In genomic region chr4:108166038-108166437, GRCh38 we compare ENCODE assay signal across 10 cellular contexts. TPM values are rescaled to one million over a fixed set of nuclear protein-coding genes. Genes with fewer than 3 reads are reported as not detected.
DNase-seq lines count a peak whose midpoint lies in the region; ATAC-seq, FAIRE-seq and TF ChIP-seq lines count a peak whose summit lies in the region.
"Had no signal": no experiment of that assay in that cellular context is flagged by ENCODE, and none has a peak within 500 bp of the region (broad histone marks: within the 10 kb centered on the region; RNA-seq: fewer than 3 reads in every experiment).

No MANE protein-coding gene starts in this region.

- no TSS peak for BruUV-seq in OCI-LY7 (replicated peaks; lab: Mats Ljungman, UMichigan)

- H3K27me3 ChIP-seq in BLaER1 treated with 17β-estradiol and CSF1 and Interleukin-3, amounts not matched to agents 10 nM and 100 nM, result peaks cover 99 to 100% (median 100%) of the 10 kb centered on the region in 11 experiments

- peaks cover 0 to 76% (median 43%) of the 10 kb centered on the region in 11 experiments; a peak in 14 of 22 replicates for H4K20me1 ChIP-seq in BLaER1 treated with 17β-estradiol and CSF1 and Interleukin-3, amounts not matched to agents 10 nM and 100 nM
- H4K20me1 ChIP-seq in OCI-LY7 (ENCODE audit: insufficient read depth, low read length), result no peaks in the 10 kb centered on the region

- H3K4me1 ChIP-seq in BLaER1 treated with 17β-estradiol and CSF1 and Interleukin-3, amounts not matched to agents 10 nM and 100 nM, result peaks cover 22 to 74% (median 36%) of the 10 kb centered on the region in 10 experiments
- peaks cover 52% of the 10 kb centered on the region for H3K4me1 ChIP-seq in OCI-LY7 (ENCODE audit: insufficient read depth, low read length, poor library complexity, severe bottlenecking)

- peaks cover 28% of the 10 kb centered on the region for H3K4me1 Mint-ChIP-seq in activated naive CD8-positive, alpha-beta T cell treated with anti-CD3 and anti-CD28 coated beads, Interleukin-2, amount 10 ng/mL, durations not matched to agents 7 days and 5 days
- H3K4me1 Mint-ChIP-seq in naive thymus-derived CD8-positive, alpha-beta T cell, result peaks cover 18 to 38% (median 26%) of the 10 kb centered on the region in 4 donors

- peak overlapping the region in 10 of 11 experiments; percentile 15 to 91 (median 86); a peak in 21 of 22 replicates for H3K27ac ChIP-seq in BLaER1 treated with 17β-estradiol and CSF1 and Interleukin-3, amounts not matched to agents 10 nM and 100 nM
- H3K27ac ChIP-seq in OCI-LY7 (ENCODE audit: low read depth, low read length, poor library complexity, severe bottlenecking), result peak overlapping the region; percentile 89
- H3K27ac ChIP-seq: C4-2B had no signal

- no peak for FAIRE-seq in urothelium cell line (lab: Jason Lieb, UNC)

- CTCF ChIA-PET in OCI-LY7 (lab: Charles Lee; ENCODE audit: unreplicated experiment), result no interaction called here

- peak overlapping the region; percentile 90 for H3K4me3 Mint-ChIP-seq in activated naive CD8-positive, alpha-beta T cell treated with anti-CD3 and anti-CD28 coated beads, Interleukin-2, amount 10 ng/mL, durations not matched to agents 7 days and 5 days
- peak overlapping the region; percentile 92 to 100 (median 96) for H3K4me3 Mint-ChIP-seq in naive thymus-derived CD8-positive, alpha-beta T cell

- H3K27me3 Mint-ChIP-seq in activated naive CD8-positive, alpha-beta T cell treated with anti-CD3 and anti-CD28 coated beads, Interleukin-2, amount 10 ng/mL, durations not matched to agents 7 days and 5 days, result peaks cover 5% of the 10 kb centered on the region
- H3K27me3 Mint-ChIP-seq in naive thymus-derived CD8-positive, alpha-beta T cell, result peaks cover 0 to 18% (median 0%) of the 10 kb centered on the region in 5 donors

- peak overlapping the region; percentile 89 for H3K27ac Mint-ChIP-seq in activated naive CD8-positive, alpha-beta T cell treated with anti-CD3 and anti-CD28 coated beads, Interleukin-2, amount 10 ng/mL, durations not matched to agents 7 days and 5 days
- peak overlapping the region; percentile 80 to 98 (median 93) for H3K27ac Mint-ChIP-seq in naive thymus-derived CD8-positive, alpha-beta T cell

- peaks cover 31% of the 10 kb centered on the region for H3K36me3 Mint-ChIP-seq in activated naive CD8-positive, alpha-beta T cell treated with anti-CD3 and anti-CD28 coated beads, Interleukin-2, amount 10 ng/mL, durations not matched to agents 7 days and 5 days
- H3K36me3 Mint-ChIP-seq in naive thymus-derived CD8-positive, alpha-beta T cell, result peaks cover 47 to 49% (median 48%) of the 10 kb centered on the region in 3 donors

- no peaks in the 10 kb centered on the region for H3K9me3 ChIP-seq in BLaER1 treated with 17β-estradiol and CSF1 and Interleukin-3, amounts not matched to agents 10 nM and 100 nM (replicated peaks in 1 of 11)
- H3K9me3 ChIP-seq in OCI-LY7 (ENCODE audit: low read length), result no peaks in the 10 kb centered on the region

- peaks cover 71% of the 10 kb centered on the region for H3K79me2 ChIP-seq in OCI-LY7 (ENCODE audit: insufficient read depth, low read depth, low read length)

- no peak for TF ChIP-seq CTCF in OCI-LY7 (conservative IDR thresholded peaks at IDR 0.05; ENCODE audit: low read length)
- no peak for TF ChIP-seq CTCF in omental fat pad (IDR thresholded peaks at IDR 0.05)

- H3K4me3 ChIP-seq in BLaER1 treated with 17β-estradiol and CSF1 and Interleukin-3, amounts not matched to agents 10 nM and 100 nM, result peak overlapping the region; percentile 69 to 89 (median 78)
- H3K4me3 ChIP-seq in OCI-LY7 (ENCODE audit: low read depth, low read length, poor library complexity, severe bottlenecking), result peak overlapping the region; percentile 83

- POLR2A ChIA-PET in OCI-LY7 (lab: Charles Lee), result interaction anchor here (1.5 to 12.9 kb wide), 2 partner anchors 132 to 174 kb away, joined by 4 to 205 read pairs; no protein-coding TSS in a partner anchor
- POLR2A ChIA-PET in activated naive CD8-positive, alpha-beta T cell treated with anti-CD3 and anti-CD28 coated beads, Interleukin-2, amount 10 ng/mL, durations not matched to agents 7 days and 5 days (lab: Charles Lee), result interaction anchor here (0.8 to 8.8 kb wide), 10 partner anchors 9 to 454 kb away, joined by 3 to 73 read pairs (median 4); partner anchors contain the start of gene RPL34
- POLR2A ChIA-PET in naive thymus-derived CD8-positive, alpha-beta T cell (lab: Charles Lee), result interaction anchor here (0.6 to 11.3 kb wide), 20 partner anchors 6 to 406 kb away, joined by 3 to 206 read pairs (median 4); no protein-coding TSS in a partner anchor

- no peaks in the 10 kb centered on the region for H3K9me3 Mint-ChIP-seq in activated naive CD8-positive, alpha-beta T cell treated with anti-CD3 and anti-CD28 coated beads, Interleukin-2, amount 10 ng/mL, durations not matched to agents 7 days and 5 days
- peaks cover 0 to 3% (median 0%) of the 10 kb centered on the region in 9 donors for H3K9me3 Mint-ChIP-seq in naive thymus-derived CD8-positive, alpha-beta T cell

- ATAC-seq in activated naive CD8-positive, alpha-beta T cell treated with anti-CD3 and anti-CD28 coated beads, Interleukin-2, amount 10 ng/mL, durations not matched to agents 7 days and 5 days (ENCODE audit: low read depth), result peak; percentile 22
- ATAC-seq in naive thymus-derived CD8-positive, alpha-beta T cell, result peak; percentile 31 to 52
- ATAC-seq in GM21526 (IDR thresholded peaks at IDR 0.05; ENCODE audit: low FRiP score, unreplicated experiment) (no peak), GM19452 (IDR thresholded peaks at IDR 0.05; ENCODE audit: unreplicated experiment) (no peak), omental fat pad (ENCODE audit: low FRiP score) (no peak)

- DNase-seq in OCI-LY7 (ENCODE audit: low spot score) (peak; percentile 48), urothelium cell line (ENCODE audit: low spot score) (no peak), omental fat pad (ENCODE audit: low spot score) (no peak)
- peak; percentile 63 for DNase-seq in activated naive CD8-positive, alpha-beta T cell treated with anti-CD3 and anti-CD28 coated beads, Interleukin-2, amount 10 ng/mL, durations not matched to agents 7 days and 5 days
- peak in 9 of 10 donors; percentile 19 to 82 (median 70) for DNase-seq in naive thymus-derived CD8-positive, alpha-beta T cell
- DNase-seq: IMR-90 had no signal

- H3K4me2 ChIP-seq in BLaER1 treated with 17β-estradiol and CSF1 and Interleukin-3, amounts not matched to agents 10 nM and 100 nM, result peak overlapping the region; percentile 86 to 98 (median 93)
- H3K4me2 ChIP-seq in OCI-LY7 (ENCODE audit: low read length), result peak overlapping the region; percentile 99

- no peak overlapping the region; the same call in 1 of the 2 replicates for H2AFZ ChIP-seq in OCI-LY7 (ENCODE audit: low read length)

- H3K36me3 ChIP-seq in BLaER1 treated with 17β-estradiol and CSF1 and Interleukin-3, amounts not matched to agents 10 nM and 100 nM, result peaks cover 0 to 44% (median 0%) of the 10 kb centered on the region in 11 experiments; a peak in 8 of 22 replicates
- peaks cover 56% of the 10 kb centered on the region for H3K36me3 ChIP-seq in OCI-LY7 (ENCODE audit: insufficient read depth, low read length)

- H3K9ac ChIP-seq in BLaER1 treated with 17β-estradiol and CSF1 and Interleukin-3, amounts not matched to agents 10 nM and 100 nM, result peak overlapping the region; percentile 79 to 91 (median 87)

- H3K9me2 ChIP-seq in OCI-LY7 (ENCODE audit: insufficient read depth, low read length), result no peaks in the 10 kb centered on the region

- intact Hi-C loops in OCI-LY7 (cut with micrococcal nuclease; ENCODE audit: unreplicated experiment), result loop anchor here (1.0 to 5.0 kb wide), 4 partner anchors 130 to 406 kb away; partner anchors contain the start of gene CYP2U1

RNA-seq across cellular contexts. Expression of gene LEF1, which starts 2.7 kb away (rescaled TPM):
- total RNA-seq in OCI-LY7 (2014; rRNA removed; shearing (Covaris generic)), result 173 and 207 TPM in 2 replicates
- total RNA-seq in OCI-LY7 (2022), result 223 and 306 TPM in 2 replicates
- total RNA-seq in activated naive CD8-positive, alpha-beta T cell treated with anti-CD3 and anti-CD28 coated beads, Interleukin-2, amount 10 ng/mL, durations not matched to agents 7 days and 5 days, result 100 to 1,000 TPM; 281 to 309 TPM
- 100 to 1,000 TPM; 828 to 859 TPM for total RNA-seq in naive thymus-derived CD8-positive, alpha-beta T cell
- 100 to 1,000 TPM; 400 to 836 (median 554) TPM for polyA plus RNA-seq in naive thymus-derived CD8-positive, alpha-beta T cell
- total RNA-seq in omental fat pad, result 1 to 10 TPM; 2.2 to 8.3 (median 3.7) TPM

Comparison
In these comparisons a context has a peak if more than half of its experiments do, and no peak if none do; other contexts are left out.
1. DNase-seq: peak in OCI-LY7 (single experiment), activated naive CD8-positive, alpha-beta T cell treated with anti-CD3 and anti-CD28 coated beads, Interleukin-2, amount 10 ng/mL, durations not matched to agents 7 days and 5 days (single experiment) and naive thymus-derived CD8-positive, alpha-beta T cell (9 of 10); none in urothelium cell line (single experiment) and omental fat pad (single experiment).
2. ATAC-seq: peak in activated naive CD8-positive, alpha-beta T cell treated with anti-CD3 and anti-CD28 coated beads, Interleukin-2, amount 10 ng/mL, durations not matched to agents 7 days and 5 days (single experiment) and naive thymus-derived CD8-positive, alpha-beta T cell (2 of 2); none in GM21526 (single experiment), GM19452 (single experiment) and omental fat pad (single experiment).
3. RNA of gene LEF1, which starts 2.7 kb away (total RNA-seq): 828 to 859 TPM in naive thymus-derived CD8-positive, alpha-beta T cell, 281 to 309 TPM in activated naive CD8-positive, alpha-beta T cell treated with anti-CD3 and anti-CD28 coated beads, Interleukin-2, amount 10 ng/mL, durations not matched to agents 7 days and 5 days and 173 to 306 TPM in OCI-LY7; 2.2 to 8.3 TPM in omental fat pad; every median in the first group is over 10 times any median in the second.